15 cellular contexts compared by ENCODE assay signal in genomic region chr2:131425191-131426021, GRCh38. TPM values are rescaled to one million over a fixed set of nuclear protein-coding genes. Genes with fewer than 3 reads are reported as not detected.
DNase-seq lines count a peak whose midpoint lies in the region; ATAC-seq, FAIRE-seq and TF ChIP-seq lines count a peak whose summit lies in the region.
"Had no signal": no experiment of that assay in that cellular context is flagged by ENCODE, and none has a peak within 500 bp of the region (broad histone marks: within the 10 kb centered on the region; RNA-seq: fewer than 3 reads in every experiment).

No MANE protein-coding gene starts in this region.

- no peak overlapping the region for H2AFZ ChIP-seq in GM12878 (ENCODE audit: control insufficient read depth, low read depth, low read length)

- no peak for TF ChIP-seq EP300 in GM12878 (IDR thresholded peaks at IDR 0.05; ENCODE audit: borderline replicate concordance in 1 of 2, control insufficient read depth in 1 of 2, low read depth in 2 of 2, low read length in 2 of 2)

- H3K36me3 ChIP-seq in BLaER1 (no peaks in the 10 kb centered on the region), GM12878 (ENCODE audit: control insufficient read depth in 2 of 2, insufficient read depth in 2 of 2, low read length in 1 of 2) (no peaks in the 10 kb centered on the region)
- H3K36me3 ChIP-seq: esophagus squamous epithelium, upper lobe of left lung had no signal

- no peak for TF ChIP-seq POLR2A in GM12878 (IDR thresholded peaks at IDR 0.05; ENCODE audit: low read depth, low read length)

- H4K20me1 ChIP-seq in BLaER1 (no peaks in the 10 kb centered on the region), GM12878 (ENCODE audit: control insufficient read depth, insufficient read depth) (no peaks in the 10 kb centered on the region)

- POLR2A ChIA-PET in GM12878 (lab: Charles Lee), result no interaction called here

- H3K36me3 Mint-ChIP-seq in mesothelial cell of epicardium, result no peaks in the 10 kb centered on the region

- H3K4me3 ChIP-seq in BLaER1 (peak overlapping the region; percentile 56), GM12878 (no peak overlapping the region)

- H3K79me2 ChIP-seq in GM12878 (ENCODE audit: control insufficient read depth, insufficient read depth, low read length), result no peaks in the 10 kb centered on the region

- H3K9me3 Mint-ChIP-seq in mesothelial cell of epicardium, result no peaks in the 10 kb centered on the region
- H3K9me3 Mint-ChIP-seq: HFFc6, memory B cell had no signal

- SMC1A ChIA-PET in GM12878 (lab: Charles Lee; ENCODE audit: uncharacterized antibody, unreplicated experiment), result no interaction called here

- CTCF ChIA-PET in GM12878 (lab: Yijun Ruan, JAX), result no interaction called here

- H3K27ac ChIP-seq in BLaER1, result no peak overlapping the region
- H3K27ac ChIP-seq in GM12878 (ENCODE audit: control insufficient read depth, insufficient read depth), result no peak overlapping the region
- H3K27ac ChIP-seq: esophagus squamous epithelium, upper lobe of left lung had no signal

- no TSS peak for BruUV-seq in GM12878 (replicated peaks; lab: Mats Ljungman, UMichigan)

- TF ChIP-seq RAD21 in GM12878 (IDR thresholded peaks at IDR 0.05; ENCODE audit: insufficient read depth, low read depth, low read length), result no peak

- TF ChIP-seq CTCF in GM12878 (IDR thresholded peaks at IDR 0.05 in 2 of 3, conservative IDR thresholded peaks at IDR 0.05 in 1 of 3; ENCODE audit: control insufficient read depth in 2 of 3, extremely low read depth in 1 of 3, insufficient read depth in 1 of 3, low read depth in 3 of 3, low read length in 3 of 3) (no peak), mesothelial cell of epicardium (IDR thresholded peaks at IDR 0.05; ENCODE audit: unreplicated experiment) (no peak)

- RAD21 ChIA-PET in GM12878 (lab: Charles Lee; ENCODE audit: unreplicated experiment), result no interaction called here

- no peak overlapping the region for H3K9ac ChIP-seq in BLaER1
- no peak overlapping the region for H3K9ac ChIP-seq in GM12878 (ENCODE audit: control insufficient read depth, insufficient read depth, low read length)

- peaks cover 8% of the 10 kb centered on the region for H3K4me1 Mint-ChIP-seq in mesothelial cell of epicardium

- no peak for DNase-seq in GM12878 (ENCODE audit: low read depth, low spot score)
- DNase-seq in mesothelial cell of epicardium (ENCODE audit: low spot score in 2 of 2, unreplicated experiment in 2 of 2), result no peak
- no peak for DNase-seq in NCI-H82 treated with DMSO at 0.1 percent for 48 hours (lab: John Stamatoyannopoulos, UW; ENCODE audit: unreplicated experiment)
- DNase-seq in NAMALWA (ENCODE audit: low spot score), result no peak
- DNase-seq: EL; esophagus squamous epithelium; HFFc6; stimulated activated CD4-positive, alpha-beta T cell treated with anti-CD3 and anti-CD28 coated beads, Interleukin-2, amount 100 ng/mL, for 48 hours had no signal

- peak overlapping the region; percentile 48 for H3K4me3 Mint-ChIP-seq in mesothelial cell of epicardium
- H3K4me3 Mint-ChIP-seq: HFFc6, memory B cell had no signal

- ATAC-seq in HG02885 (IDR thresholded peaks at IDR 0.05; ENCODE audit: poor library complexity, unreplicated experiment) (peak; percentile 45), GM12878 (no peak), HG02938 (IDR thresholded peaks at IDR 0.05; ENCODE audit: unreplicated experiment) (no peak), esophagus mucosa (no peak)

- H3K4me1 ChIP-seq in BLaER1, result peaks cover 15% of the 10 kb centered on the region
- H3K4me1 ChIP-seq in GM12878 (ENCODE audit: control insufficient read depth, insufficient read depth, low read length), result no peaks in the 10 kb centered on the region

- intact Hi-C loops in GM12878 (cut with micrococcal nuclease; ENCODE audit: unreplicated experiment), result no loop called here

- no peak overlapping the region for H3K27ac Mint-ChIP-seq in mesothelial cell of epicardium
- H3K27ac Mint-ChIP-seq: HFFc6, memory B cell had no signal

- WGBS in GM12878 (ENCODE audit: insufficient coverage, insufficient replicate concordance, low lambda C conversion rate, missing lambda C conversion rate), result 37% methylated on average over 19 of the region's 66 CpGs

- FAIRE-seq in GM12878 (lab: Jason Lieb, UNC), result no peak

- H3K27me3 Mint-ChIP-seq in mesothelial cell of epicardium (ENCODE audit: low read depth), result peaks cover 81% of the 10 kb centered on the region

- in situ Hi-C loops in GM12878 (cut with MboI), result no loop called here

- H3K27me3 ChIP-seq in BLaER1 (peaks cover 58% of the 10 kb centered on the region), GM12878 (replicated peaks in 1 of 2; ENCODE audit: control insufficient read depth in 2 of 2, insufficient read depth in 2 of 2, low read length in 1 of 2) (peaks cover 5 to 7% of the 10 kb centered on the region in 2 experiments; a peak in 2 of 4 replicates)

- H3K4me2 ChIP-seq in BLaER1 (peak overlapping the region; percentile 77), GM12878 (ENCODE audit: control insufficient read depth, insufficient read depth) (peak overlapping the region; percentile 3; the same call in 1 of the 2 replicates)

- H3K9me3 ChIP-seq in BLaER1, result no peaks in the 10 kb centered on the region
- H3K9me3 ChIP-seq in GM12878 (replicated peaks; ENCODE audit: control insufficient read depth, insufficient read depth, low read length), result no peaks in the 10 kb centered on the region
- H3K9me3 ChIP-seq: esophagus squamous epithelium, upper lobe of left lung had no signal

TF ChIP-seq in GM12878, 131 proteins besides CTCF, POLR2A, EP300 and RAD21:
- no peak for TF ChIP-seq RUNX3 (IDR thresholded peaks at IDR 0.05; ENCODE audit: low read length)
- TF ChIP-seq ZNF622 (IDR thresholded peaks at IDR 0.05), result no peak
- TF ChIP-seq E2F8 (IDR thresholded peaks at IDR 0.05; ENCODE audit: low read depth, partially characterized antibody), result no peak
- TF ChIP-seq SUZ12 (IDR thresholded peaks at IDR 0.05; ENCODE audit: unreplicated experiment), result peak; percentile 44
- TF ChIP-seq SRF (IDR thresholded peaks at IDR 0.05; ENCODE audit: low read depth in 2 of 2, low read length in 2 of 2), result no peak
- no peak for TF ChIP-seq POU2F2 (IDR thresholded peaks at IDR 0.05; ENCODE audit: borderline replicate concordance, low read depth, low read length)
TF ChIP-seq in GM12878: peak in this region for 1.

RNA-seq across cellular contexts. Expression of gene TUBA3D, which starts 50.5 kb away (rescaled TPM):
- total RNA-seq in GM12878 (2013; cell fraction: nucleolus; rRNA removed), result not detected in 2 replicates
- total RNA-seq in GM12878 (2014; rRNA removed) (not detected in 2 replicates), GM12878 (2014; rRNA removed; fragmentation: Illumina TruSeq; extraction: Trizol) (not detected in 2 replicates), GM12878 (2021) (not detected in 2 replicates), mesothelial cell of epicardium (not detected in 3 replicates), esophagus mucosa (not detected)
- not detected for polyA plus RNA-seq in GM12878 (2011; ENCODE audit: low read depth)
- polyA plus RNA-seq in GM12878 (2011; rRNA removed) (not detected in 2 replicates), GM12878 (2014; fragmentation: Illumina TruSeq; extraction: Trizol) (not detected in 2 replicates), GM12878 (2014; fragmentation: Nextera tagmentation; extraction: Ambion mirVana) (under 1 TPM; 0.04 to 0.08 TPM), GM12878 (2014; rRNA removed) (not detected in 2 replicates), GM12878 (2016; fragmentation: Nextera tagmentation; extraction: Ambion mirVana) (under 1 TPM; 0.33 to 0.37 TPM)
- polyA plus RNA-seq in GM12878 (2011; cell fraction: cytosol; rRNA removed), result not detected in 2 replicates
- polyA plus RNA-seq in GM12878 (2011; cell fraction: nucleus; rRNA removed), result not detected in 2 replicates
- polyA plus RNA-seq in GM12878 (2012), result 0.24 and 0.26 TPM in 2 replicates
- polyA minus RNA-seq in GM12878 (2011; rRNA and poly(A)+ RNA removed), result not detected in 2 replicates
- not detected in 2 replicates for polyA minus RNA-seq in GM12878 (2011; cell fraction: cytosol; rRNA and poly(A)+ RNA removed)
- polyA minus RNA-seq in GM12878 (2011; cell fraction: nucleus; rRNA and poly(A)+ RNA removed), result not detected in 2 replicates
- total RNA-seq: esophagus squamous epithelium, HFFc6, HT-29, upper lobe of left lung had no signal
